ENCODE assay signal across 11 cellular contexts in the genomic region with DNA sequence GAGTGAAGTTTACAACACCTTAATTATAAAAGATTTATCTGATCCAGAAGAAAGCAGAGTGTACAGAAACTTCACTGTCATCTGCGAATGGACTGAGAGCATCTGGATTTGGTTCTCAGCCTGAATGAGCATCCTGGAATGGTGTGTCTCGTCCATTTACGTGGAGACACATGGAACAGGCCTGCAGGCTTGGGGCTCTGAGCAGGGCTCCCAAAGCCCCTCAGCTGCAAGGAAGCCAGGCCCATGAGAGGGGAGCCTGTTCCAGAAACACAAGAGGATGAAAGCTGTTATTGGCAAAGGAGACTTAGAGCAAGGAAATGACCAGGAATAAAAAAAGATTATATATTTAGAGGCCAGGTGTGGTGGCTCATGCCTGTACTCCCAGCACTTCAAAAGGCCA. TPM values are rescaled to one million over a fixed set of nuclear protein-coding genes. Genes with fewer than 3 reads are reported as not detected.
DNase-seq lines count a peak whose midpoint lies in the region; ATAC-seq and TF ChIP-seq lines count a peak whose summit lies in the region.
"Had no signal": no experiment of that assay in that cellular context is flagged by ENCODE, and none has a peak within 500 bp of the region (broad histone marks: within the 10 kb centered on the region; RNA-seq: fewer than 3 reads in every experiment).

No MANE protein-coding gene starts in this region.

- H3K36me3 ChIP-seq in Peyer's patch, result peaks cover 0 to 49% (median 0%) of the 10 kb centered on the region in 3 donors

- peak overlapping the region; percentile 92 for H3K27ac Mint-ChIP-seq in activated naive CD4-positive, alpha-beta T cell treated with anti-CD3 and anti-CD28 coated beads for 36 hours
- peak overlapping the region; percentile 57 to 69 for H3K27ac Mint-ChIP-seq in effector memory CD8-positive, alpha-beta T cell
- H3K27ac Mint-ChIP-seq in type B pancreatic cell (peak overlapping the region; percentile 58), nephron progenitor cell (no peak overlapping the region)

- no peaks in the 10 kb centered on the region for H3K27me3 ChIP-seq in Peyer's patch
- H3K27me3 ChIP-seq: gastrocnemius medialis had no signal

- H3K9me3 Mint-ChIP-seq in activated naive CD4-positive, alpha-beta T cell treated with anti-CD3 and anti-CD28 coated beads for 36 hours, result no peaks in the 10 kb centered on the region
- H3K9me3 Mint-ChIP-seq in effector memory CD8-positive, alpha-beta T cell, result no peaks in the 10 kb centered on the region
- H3K9me3 Mint-ChIP-seq in type B pancreatic cell (no peaks in the 10 kb centered on the region), nephron progenitor cell (no peaks in the 10 kb centered on the region)

- ATAC-seq in effector memory CD8-positive, alpha-beta T cell (replicated peaks), result no peak

- H3K4me1 ChIP-seq in Peyer's patch, result peaks cover 0 to 28% (median 18%) of the 10 kb centered on the region in 4 donors

- H3K4me3 Mint-ChIP-seq in activated naive CD4-positive, alpha-beta T cell treated with anti-CD3 and anti-CD28 coated beads for 36 hours, result no peak overlapping the region
- peak overlapping the region; percentile 80 to 82 for H3K4me3 Mint-ChIP-seq in effector memory CD8-positive, alpha-beta T cell
- H3K4me3 Mint-ChIP-seq in type B pancreatic cell (no peak overlapping the region), nephron progenitor cell (no peak overlapping the region)

- no peak for TF ChIP-seq POLR2A in Peyer's patch (IDR thresholded peaks at IDR 0.05)

- DNase-seq in activated naive CD4-positive, alpha-beta T cell treated with anti-CD3 and anti-CD28 coated beads for 36 hours, result no peak
- no peak for DNase-seq in activated naive CD4-positive, alpha-beta T cell treated with anti-CD3 and anti-CD28 coated beads, Interleukin-2, amount 50 U/mL, for 16 hours
- peak in 2 of 3 donors; percentile 24 to 44 for DNase-seq in Peyer's patch
- no peak for DNase-seq in effector memory CD8-positive, alpha-beta T cell
- peak; percentile 45 for DNase-seq in type B pancreatic cell (ENCODE audit: extremely low spot score, unreplicated experiment)
- no peak for DNase-seq in RPMI8226
- no peak for DNase-seq in nephron progenitor cell
- no peak for DNase-seq in DMS79 treated with DMSO at 0.1 percent for 48 hours (lab: John Stamatoyannopoulos, UW)
- DNase-seq: dermis blood vessel endothelial cell had no signal

- CTCF ChIA-PET in activated naive CD4-positive, alpha-beta T cell treated with anti-CD3 and anti-CD28 coated beads for 36 hours (lab: Charles Lee), result interaction anchor here (0.5 to 1.0 kb wide), 2 partner anchors 17 to 328 kb away, joined by 3 to 5 read pairs; no protein-coding TSS in a partner anchor

- H3K9me3 ChIP-seq in Peyer's patch, result no peaks in the 10 kb centered on the region
- H3K9me3 ChIP-seq: gastrocnemius medialis had no signal

- H3K27me3 Mint-ChIP-seq in activated naive CD4-positive, alpha-beta T cell treated with anti-CD3 and anti-CD28 coated beads for 36 hours (ENCODE audit: low read depth), result no peaks in the 10 kb centered on the region
- no peaks in the 10 kb centered on the region for H3K27me3 Mint-ChIP-seq in effector memory CD8-positive, alpha-beta T cell
- H3K27me3 Mint-ChIP-seq in type B pancreatic cell, result no peaks in the 10 kb centered on the region
- H3K27me3 Mint-ChIP-seq in nephron progenitor cell (ENCODE audit: low read depth, poor library complexity), result no peaks in the 10 kb centered on the region

- no peak for TF ChIP-seq CTCF in Peyer's patch (IDR thresholded peaks at IDR 0.05)
- no peak for TF ChIP-seq CTCF in type B pancreatic cell (conservative IDR thresholded peaks at IDR 0.05)
- TF ChIP-seq CTCF in nephron progenitor cell (IDR thresholded peaks at IDR 0.05), result no peak

- intact Hi-C loops in activated naive CD4-positive, alpha-beta T cell treated with anti-CD3 and anti-CD28 coated beads for 36 hours (cut with micrococcal nuclease), result loop anchor here (1.0 to 10.0 kb wide), 7 partner anchors 22 to 925 kb away; partner anchors contain the start of genes CLPTM1L, MRPL36 and TERT

- H3K4me1 Mint-ChIP-seq in activated naive CD4-positive, alpha-beta T cell treated with anti-CD3 and anti-CD28 coated beads for 36 hours (ENCODE audit: low read depth), result peaks cover 56% of the 10 kb centered on the region
- peaks cover 52 to 53% of the 10 kb centered on the region in 2 donors for H3K4me1 Mint-ChIP-seq in effector memory CD8-positive, alpha-beta T cell (ENCODE audit: low read depth in 2 of 2)
- H3K4me1 Mint-ChIP-seq in type B pancreatic cell (ENCODE audit: unreplicated experiment) (peaks cover 10% of the 10 kb centered on the region), nephron progenitor cell (peaks cover 26% of the 10 kb centered on the region)

- H3K27ac ChIP-seq in Peyer's patch, result peak overlapping the region; percentile 40 to 73 (median 64)
- H3K27ac ChIP-seq: gastrocnemius medialis had no signal

- no peak overlapping the region for H3K4me3 ChIP-seq in Peyer's patch
- H3K4me3 ChIP-seq: gastrocnemius medialis had no signal

- peaks cover 16% of the 10 kb centered on the region for H3K36me3 Mint-ChIP-seq in activated naive CD4-positive, alpha-beta T cell treated with anti-CD3 and anti-CD28 coated beads for 36 hours (ENCODE audit: low read depth)
- peaks cover 44% of the 10 kb centered on the region for H3K36me3 Mint-ChIP-seq in effector memory CD8-positive, alpha-beta T cell (ENCODE audit: insufficient read depth)
- H3K36me3 Mint-ChIP-seq in type B pancreatic cell (no peaks in the 10 kb centered on the region), nephron progenitor cell (ENCODE audit: low read depth) (peaks cover 17% of the 10 kb centered on the region)

RNA-seq across cellular contexts. Expression of gene TERT, which starts 22.1 kb away (rescaled TPM):
- total RNA-seq in activated naive CD4-positive, alpha-beta T cell treated with anti-CD3 and anti-CD28 coated beads for 36 hours, result 10 to 100 TPM; 10.1 to 13.1 TPM
- total RNA-seq in Peyer's patch, result 1 to 10 TPM in 3 of 4 donors, under 1 TPM in 1; 0.70 to 6.6 (median 1.6) TPM
- total RNA-seq in type B pancreatic cell (ENCODE audit: low replicate concordance), result 1.7 and 2.4 TPM in 2 replicates
- total RNA-seq: gastrocnemius medialis, urinary bladder had no signal

RNA-seq across cellular contexts. Expression of gene CLPTM1L, which starts 28.0 kb away (rescaled TPM):
- total RNA-seq in activated naive CD4-positive, alpha-beta T cell treated with anti-CD3 and anti-CD28 coated beads for 36 hours, result 10 to 100 TPM; 48.0 to 48.5 TPM
- total RNA-seq in Peyer's patch (100 to 1,000 TPM; 115 to 209 (median 143) TPM), type B pancreatic cell (ENCODE audit: low replicate concordance) (84.8 and 90.1 TPM in 2 replicates)

Comparison
In these comparisons a context has a peak if more than half of its experiments do, and no peak if none do; other contexts are left out.
1. DNase-seq: peak in Peyer's patch (2 of 3) and type B pancreatic cell (single experiment); none in activated naive CD4-positive, alpha-beta T cell treated with anti-CD3 and anti-CD28 coated beads for 36 hours (single experiment), activated naive CD4-positive, alpha-beta T cell treated with anti-CD3 and anti-CD28 coated beads, Interleukin-2, amount 50 U/mL, for 16 hours (single experiment), effector memory CD8-positive, alpha-beta T cell (0 of 3), RPMI8226 (single experiment), nephron progenitor cell (single experiment) and DMS79 treated with DMSO at 0.1 percent for 48 hours (single experiment).
2. H3K4me3 Mint-ChIP-seq: peak in effector memory CD8-positive, alpha-beta T cell (2 of 2); none in activated naive CD4-positive, alpha-beta T cell treated with anti-CD3 and anti-CD28 coated beads for 36 hours (single experiment), type B pancreatic cell (single experiment) and nephron progenitor cell (single experiment).